Comparison of ENCODE assay signal across 1 cellular context in the genomic region with DNA sequence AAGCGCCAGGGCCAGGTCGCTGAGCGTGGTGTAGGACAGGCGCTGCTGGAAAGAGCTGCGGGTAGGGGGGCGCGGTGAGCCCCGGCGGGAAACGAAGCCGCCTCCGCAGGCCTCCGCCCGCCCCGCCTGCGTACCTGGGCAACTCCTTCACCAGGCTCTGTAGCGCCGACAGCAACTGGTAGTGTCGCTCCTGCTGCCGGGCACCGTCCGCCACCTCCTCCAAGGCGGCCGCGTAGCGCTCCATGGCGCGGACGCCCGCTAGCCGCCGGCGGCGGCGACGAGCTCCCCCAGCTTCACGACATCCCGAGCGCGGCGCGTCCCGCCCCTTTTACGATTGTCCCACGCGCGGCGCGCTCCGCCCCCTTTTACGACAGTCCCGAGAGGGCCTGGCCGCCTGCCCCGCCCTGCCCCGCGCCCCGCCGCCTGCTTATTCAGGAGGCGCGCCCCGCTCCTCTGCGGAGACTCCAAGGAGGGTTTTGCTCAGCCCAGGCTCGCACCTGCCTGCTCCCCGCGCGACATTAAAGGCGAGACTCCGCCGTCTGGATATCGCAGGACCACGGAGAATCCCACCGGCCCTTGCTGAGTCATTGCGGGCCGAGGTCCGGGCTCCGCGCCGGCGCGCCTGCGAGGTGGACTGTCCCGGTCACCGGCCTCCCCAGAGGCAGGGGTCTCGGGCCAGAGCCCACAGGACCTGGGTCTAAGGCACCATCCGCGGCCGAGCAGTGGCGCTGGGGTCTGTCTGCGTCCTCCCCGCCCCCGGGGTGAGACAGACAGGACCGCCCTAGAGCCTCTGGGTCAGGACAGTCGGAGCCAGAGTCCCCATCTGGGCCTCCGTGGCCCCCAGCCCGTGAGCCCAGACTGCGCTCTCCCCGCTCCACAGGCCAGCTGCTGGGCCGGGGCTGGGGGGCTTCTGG.
TF ChIP-seq lines count a peak whose summit lies in the region.

A gene (minus strand): TSS at position 316 of the 914 bp plus-strand sequence. CDS start 72 bp downstream, at position 244.

TF ChIP-seq in HepG2, 621 proteins besides CTCF, POLR2A, EP300 and RAD21 (continued from another document and continues in another):
- TF ChIP-seq, protein P1, sequence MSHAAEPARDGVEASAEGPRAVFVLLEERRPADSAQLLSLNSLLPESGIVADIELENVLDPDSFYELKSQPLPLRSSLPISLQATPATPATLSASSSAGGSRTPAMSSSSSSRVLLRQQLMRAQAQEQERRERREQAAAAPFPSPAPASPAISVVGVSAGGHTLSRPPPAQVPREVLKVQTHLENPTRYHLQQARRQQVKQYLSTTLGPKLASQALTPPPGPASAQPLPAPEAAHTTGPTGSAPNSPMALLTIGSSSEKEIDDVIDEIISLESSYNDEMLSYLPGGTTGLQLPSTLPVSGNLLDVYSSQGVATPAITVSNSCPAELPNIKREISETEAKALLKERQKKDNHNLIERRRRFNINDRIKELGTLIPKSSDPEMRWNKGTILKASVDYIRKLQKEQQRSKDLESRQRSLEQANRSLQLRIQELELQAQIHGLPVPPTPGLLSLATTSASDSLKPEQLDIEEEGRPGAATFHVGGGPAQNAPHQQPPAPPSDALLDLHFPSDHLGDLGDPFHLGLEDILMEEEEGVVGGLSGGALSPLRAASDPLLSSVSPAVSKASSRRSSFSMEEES (CRISPR knock-in tag; IDR thresholded peaks at IDR 0.05) = 0 out of 2 replicates have a peak, but pooled peaks have one; percentile 32
- TF ChIP-seq ZNF343 (CRISPR knock-in tag; IDR thresholded peaks at IDR 0.05) = peak; percentile 77; the same call in 1 of the 2 replicates
- TF ChIP-seq ZNF292 (CRISPR knock-in tag; IDR thresholded peaks at IDR 0.05; ENCODE audit: borderline replicate concordance, low read depth) = no peak
- TF ChIP-seq FOXA1 (IDR thresholded peaks at IDR 0.05) = no peak
- no peak for TF ChIP-seq FOXA1 (CRISPR knock-in tag; IDR thresholded peaks at IDR 0.05)
- no peak for TF ChIP-seq NONO (IDR thresholded peaks at IDR 0.05)
- peak; percentile 50; the same call in 1 of the 2 replicates for TF ChIP-seq NONO (CRISPR knock-in tag; conservative IDR thresholded peaks at IDR 0.05)
- TF ChIP-seq NR2C2 (CRISPR knock-in tag; IDR thresholded peaks at IDR 0.05; ENCODE audit: borderline replicate concordance) = no peak
- no peak for TF ChIP-seq ZNF652 (CRISPR knock-in tag; IDR thresholded peaks at IDR 0.05; ENCODE audit: borderline replicate concordance, low read depth)
- TF ChIP-seq, protein P2, sequence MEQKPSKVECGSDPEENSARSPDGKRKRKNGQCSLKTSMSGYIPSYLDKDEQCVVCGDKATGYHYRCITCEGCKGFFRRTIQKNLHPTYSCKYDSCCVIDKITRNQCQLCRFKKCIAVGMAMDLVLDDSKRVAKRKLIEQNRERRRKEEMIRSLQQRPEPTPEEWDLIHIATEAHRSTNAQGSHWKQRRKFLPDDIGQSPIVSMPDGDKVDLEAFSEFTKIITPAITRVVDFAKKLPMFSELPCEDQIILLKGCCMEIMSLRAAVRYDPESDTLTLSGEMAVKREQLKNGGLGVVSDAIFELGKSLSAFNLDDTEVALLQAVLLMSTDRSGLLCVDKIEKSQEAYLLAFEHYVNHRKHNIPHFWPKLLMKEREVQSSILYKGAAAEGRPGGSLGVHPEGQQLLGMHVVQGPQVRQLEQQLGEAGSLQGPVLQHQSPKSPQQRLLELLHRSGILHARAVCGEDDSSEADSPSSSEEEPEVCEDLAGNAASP (CRISPR knock-in tag; IDR thresholded peaks at IDR 0.05; ENCODE audit: borderline replicate concordance) = no peak
- TF ChIP-seq, protein P3, sequence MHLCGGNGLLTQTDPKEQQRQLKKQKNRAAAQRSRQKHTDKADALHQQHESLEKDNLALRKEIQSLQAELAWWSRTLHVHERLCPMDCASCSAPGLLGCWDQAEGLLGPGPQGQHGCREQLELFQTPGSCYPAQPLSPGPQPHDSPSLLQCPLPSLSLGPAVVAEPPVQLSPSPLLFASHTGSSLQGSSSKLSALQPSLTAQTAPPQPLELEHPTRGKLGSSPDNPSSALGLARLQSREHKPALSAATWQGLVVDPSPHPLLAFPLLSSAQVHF (CRISPR knock-in tag; IDR thresholded peaks at IDR 0.05) = peak; percentile 33; the same call in 1 of the 2 replicates
- 0 out of 2 replicates have a peak, but pooled peaks have one; percentile 10 for TF ChIP-seq ZNF232 (CRISPR knock-in tag; IDR thresholded peaks at IDR 0.05; ENCODE audit: borderline replicate concordance)
- no peak for TF ChIP-seq RELA (CRISPR knock-in tag; IDR thresholded peaks at IDR 0.05)
- TF ChIP-seq REPIN1 (CRISPR knock-in tag; IDR thresholded peaks at IDR 0.05; ENCODE audit: borderline replicate concordance, low read depth) = no peak; the same call in 1 of the 2 replicates
- 0 out of 2 replicates have a peak, but pooled peaks have one; percentile 33 for TF ChIP-seq DR1 (CRISPR knock-in tag; IDR thresholded peaks at IDR 0.05)
- no peak; the same call in 1 of the 2 replicates for TF ChIP-seq ZBTB7B (CRISPR knock-in tag; IDR thresholded peaks at IDR 0.05)
- TF ChIP-seq HOXA5 (CRISPR knock-in tag; IDR thresholded peaks at IDR 0.05) = peak; percentile 65
- TF ChIP-seq, protein P4, sequence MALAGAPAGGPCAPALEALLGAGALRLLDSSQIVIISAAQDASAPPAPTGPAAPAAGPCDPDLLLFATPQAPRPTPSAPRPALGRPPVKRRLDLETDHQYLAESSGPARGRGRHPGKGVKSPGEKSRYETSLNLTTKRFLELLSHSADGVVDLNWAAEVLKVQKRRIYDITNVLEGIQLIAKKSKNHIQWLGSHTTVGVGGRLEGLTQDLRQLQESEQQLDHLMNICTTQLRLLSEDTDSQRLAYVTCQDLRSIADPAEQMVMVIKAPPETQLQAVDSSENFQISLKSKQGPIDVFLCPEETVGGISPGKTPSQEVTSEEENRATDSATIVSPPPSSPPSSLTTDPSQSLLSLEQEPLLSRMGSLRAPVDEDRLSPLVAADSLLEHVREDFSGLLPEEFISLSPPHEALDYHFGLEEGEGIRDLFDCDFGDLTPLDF (CRISPR knock-in tag; IDR thresholded peaks at IDR 0.05) = peak; percentile 23; the same call in 1 of the 2 replicates
- TF ChIP-seq ZNF672 (CRISPR knock-in tag; IDR thresholded peaks at IDR 0.05) = no peak
- TF ChIP-seq RCOR2 (CRISPR knock-in tag; IDR thresholded peaks at IDR 0.05) = no peak
- peak; percentile 25; the same call in 1 of the 2 replicates for TF ChIP-seq ZNF143 (CRISPR knock-in tag; IDR thresholded peaks at IDR 0.05)
- TF ChIP-seq, protein P5, sequence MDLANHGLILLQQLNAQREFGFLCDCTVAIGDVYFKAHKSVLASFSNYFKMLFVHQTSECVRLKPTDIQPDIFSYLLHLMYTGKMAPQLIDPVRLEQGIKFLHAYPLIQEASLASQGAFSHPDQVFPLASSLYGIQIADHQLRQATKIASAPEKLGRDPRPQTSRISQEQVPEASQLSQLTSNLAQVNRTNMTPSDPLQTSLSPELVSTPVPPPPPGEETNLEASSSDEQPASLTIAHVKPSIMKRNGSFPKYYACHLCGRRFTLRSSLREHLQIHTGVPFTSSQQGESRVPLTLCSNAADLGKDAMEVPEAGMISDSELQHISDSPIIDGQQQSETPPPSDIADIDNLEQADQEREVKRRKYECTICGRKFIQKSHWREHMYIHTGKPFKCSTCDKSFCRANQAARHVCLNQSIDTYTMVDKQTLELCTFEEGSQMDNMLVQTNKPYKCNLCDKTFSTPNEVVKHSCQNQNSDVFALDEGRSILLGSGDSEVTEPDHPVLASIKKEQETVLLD (CRISPR knock-in tag; IDR thresholded peaks at IDR 0.05; ENCODE audit: low read depth) = peak; percentile 48; the same call in 1 of the 2 replicates
- TF ChIP-seq ZNF33B (CRISPR knock-in tag; IDR thresholded peaks at IDR 0.05) = no peak
- no peak; the same call in 1 of the 2 replicates for TF ChIP-seq SRY (CRISPR knock-in tag; IDR thresholded peaks at IDR 0.05)
- TF ChIP-seq, protein P6, sequence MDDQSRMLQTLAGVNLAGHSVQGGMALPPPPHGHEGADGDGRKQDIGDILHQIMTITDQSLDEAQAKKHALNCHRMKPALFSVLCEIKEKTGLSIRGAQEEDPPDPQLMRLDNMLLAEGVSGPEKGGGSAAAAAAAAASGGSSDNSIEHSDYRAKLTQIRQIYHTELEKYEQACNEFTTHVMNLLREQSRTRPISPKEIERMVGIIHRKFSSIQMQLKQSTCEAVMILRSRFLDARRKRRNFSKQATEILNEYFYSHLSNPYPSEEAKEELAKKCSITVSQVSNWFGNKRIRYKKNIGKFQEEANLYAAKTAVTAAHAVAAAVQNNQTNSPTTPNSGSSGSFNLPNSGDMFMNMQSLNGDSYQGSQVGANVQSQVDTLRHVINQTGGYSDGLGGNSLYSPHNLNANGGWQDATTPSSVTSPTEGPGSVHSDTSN (CRISPR knock-in tag; IDR thresholded peaks at IDR 0.05; ENCODE audit: borderline replicate concordance) = 0 out of 2 replicates have a peak, but pooled peaks have one; percentile 13
- TF ChIP-seq MIER2 (CRISPR knock-in tag; IDR thresholded peaks at IDR 0.05) = no peak
- no peak for TF ChIP-seq ZZZ3 (CRISPR knock-in tag; IDR thresholded peaks at IDR 0.05; ENCODE audit: borderline replicate concordance)
- TF ChIP-seq KLF15 (CRISPR knock-in tag; IDR thresholded peaks at IDR 0.05; ENCODE audit: borderline replicate concordance) = no peak
- TF ChIP-seq CENPX (CRISPR knock-in tag; IDR thresholded peaks at IDR 0.05) = no peak
- TF ChIP-seq, protein P7, sequence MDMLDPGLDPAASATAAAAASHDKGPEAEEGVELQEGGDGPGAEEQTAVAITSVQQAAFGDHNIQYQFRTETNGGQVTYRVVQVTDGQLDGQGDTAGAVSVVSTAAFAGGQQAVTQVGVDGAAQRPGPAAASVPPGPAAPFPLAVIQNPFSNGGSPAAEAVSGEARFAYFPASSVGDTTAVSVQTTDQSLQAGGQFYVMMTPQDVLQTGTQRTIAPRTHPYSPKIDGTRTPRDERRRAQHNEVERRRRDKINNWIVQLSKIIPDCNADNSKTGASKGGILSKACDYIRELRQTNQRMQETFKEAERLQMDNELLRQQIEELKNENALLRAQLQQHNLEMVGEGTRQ (IDR thresholded peaks at IDR 0.05; ENCODE audit: low read depth, low read length) = no peak
- TF ChIP-seq, protein P7 (CRISPR knock-in tag; IDR thresholded peaks at IDR 0.05; ENCODE audit: borderline replicate concordance) = 0 out of 2 replicates have a peak, but pooled peaks have one; percentile 58
- TF ChIP-seq ZNF563 (CRISPR knock-in tag; IDR thresholded peaks at IDR 0.05) = peak; percentile 53; the same call in 1 of the 2 replicates
- TF ChIP-seq ZSCAN30 (CRISPR knock-in tag; IDR thresholded peaks at IDR 0.05) = 0 out of 2 replicates have a peak, but pooled peaks have one; percentile 28
- no peak for TF ChIP-seq ZNF317 (CRISPR knock-in tag; IDR thresholded peaks at IDR 0.05)
- TF ChIP-seq FOXM1 (CRISPR knock-in tag; IDR thresholded peaks at IDR 0.05) = no peak
- no peak for TF ChIP-seq PTBP1 (IDR thresholded peaks at IDR 0.05; ENCODE audit: low read depth, low read length, poor library complexity, severe bottlenecking)
- TF ChIP-seq, protein P8, sequence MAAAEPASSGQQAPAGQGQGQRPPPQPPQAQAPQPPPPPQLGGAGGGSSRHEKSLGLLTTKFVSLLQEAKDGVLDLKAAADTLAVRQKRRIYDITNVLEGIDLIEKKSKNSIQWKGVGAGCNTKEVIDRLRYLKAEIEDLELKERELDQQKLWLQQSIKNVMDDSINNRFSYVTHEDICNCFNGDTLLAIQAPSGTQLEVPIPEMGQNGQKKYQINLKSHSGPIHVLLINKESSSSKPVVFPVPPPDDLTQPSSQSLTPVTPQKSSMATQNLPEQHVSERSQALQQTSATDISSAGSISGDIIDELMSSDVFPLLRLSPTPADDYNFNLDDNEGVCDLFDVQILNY (CRISPR knock-in tag; conservative IDR thresholded peaks at IDR 0.05) = no peak; the same call in 1 of the 2 replicates
- peak; percentile 24; the same call in 1 of the 2 replicates for TF ChIP-seq ZNF761 (CRISPR knock-in tag; conservative IDR thresholded peaks at IDR 0.05)
- TF ChIP-seq, protein P9, sequence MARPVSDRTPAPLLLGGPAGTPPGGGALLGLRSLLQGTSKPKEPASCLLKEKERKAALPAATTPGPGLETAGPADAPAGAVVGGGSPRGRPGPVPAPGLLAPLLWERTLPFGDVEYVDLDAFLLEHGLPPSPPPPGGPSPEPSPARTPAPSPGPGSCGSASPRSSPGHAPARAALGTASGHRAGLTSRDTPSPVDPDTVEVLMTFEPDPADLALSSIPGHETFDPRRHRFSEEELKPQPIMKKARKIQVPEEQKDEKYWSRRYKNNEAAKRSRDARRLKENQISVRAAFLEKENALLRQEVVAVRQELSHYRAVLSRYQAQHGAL (CRISPR knock-in tag; IDR thresholded peaks at IDR 0.05; ENCODE audit: not compliant biosample characterization) = peak; percentile 27
- peak; percentile 80 for TF ChIP-seq ZNF543 (CRISPR knock-in tag; IDR thresholded peaks at IDR 0.05)
- no peak for TF ChIP-seq RBM22 (optimal IDR thresholded peaks at IDR 0.05; ENCODE audit: low read length)
- peak; percentile 72; the same call in 1 of the 2 replicates for TF ChIP-seq KLF12 (CRISPR knock-in tag; IDR thresholded peaks at IDR 0.05; ENCODE audit: borderline replicate concordance)
- peak; percentile 69; the same call in 1 of the 2 replicates for TF ChIP-seq ZNF124 (CRISPR knock-in tag; IDR thresholded peaks at IDR 0.05)
- peak; percentile 67; the same call in 1 of the 2 replicates for TF ChIP-seq KDM5A (IDR thresholded peaks at IDR 0.05; ENCODE audit: borderline replicate concordance, low read length)
- no peak for TF ChIP-seq TBX3 (IDR thresholded peaks at IDR 0.05; ENCODE audit: borderline replicate concordance)
- TF ChIP-seq ZNF720 (CRISPR knock-in tag; IDR thresholded peaks at IDR 0.05) = 0 out of 2 replicates have a peak, but pooled peaks have one; percentile 61
- TF ChIP-seq ZNF235 (CRISPR knock-in tag; IDR thresholded peaks at IDR 0.05; ENCODE audit: borderline replicate concordance) = 0 out of 2 replicates have a peak, but pooled peaks have one; percentile 29
- TF ChIP-seq, protein P10, sequence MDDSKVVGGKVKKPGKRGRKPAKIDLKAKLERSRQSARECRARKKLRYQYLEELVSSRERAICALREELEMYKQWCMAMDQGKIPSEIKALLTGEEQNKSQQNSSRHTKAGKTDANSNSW (CRISPR knock-in tag; IDR thresholded peaks at IDR 0.05; ENCODE audit: borderline replicate concordance) = no peak
- TF ChIP-seq MEIS2 (CRISPR knock-in tag; IDR thresholded peaks at IDR 0.05) = no peak; the same call in 1 of the 2 replicates
- TF ChIP-seq ZNF430 (CRISPR knock-in tag; IDR thresholded peaks at IDR 0.05) = peak; percentile 58
- peak; percentile 83; the same call in 1 of the 2 replicates for TF ChIP-seq ZNF879 (CRISPR knock-in tag; IDR thresholded peaks at IDR 0.05)
- TF ChIP-seq ZNF570 (CRISPR knock-in tag; IDR thresholded peaks at IDR 0.05; ENCODE audit: borderline replicate concordance) = no peak
- TF ChIP-seq ZNF790 (CRISPR knock-in tag; IDR thresholded peaks at IDR 0.05; ENCODE audit: borderline replicate concordance) = no peak
- TF ChIP-seq YEATS4 (CRISPR knock-in tag; IDR thresholded peaks at IDR 0.05; ENCODE audit: borderline replicate concordance) = peak; percentile 18; the same call in 1 of the 2 replicates
- no peak for TF ChIP-seq MAZ (IDR thresholded peaks at IDR 0.05; ENCODE audit: borderline replicate concordance, low read depth, low read length)
- peak; percentile 67; the same call in 1 of the 2 replicates for TF ChIP-seq MAZ (CRISPR knock-in tag; IDR thresholded peaks at IDR 0.05; ENCODE audit: low read depth)
- TF ChIP-seq ZSCAN12 (CRISPR knock-in tag; IDR thresholded peaks at IDR 0.05) = peak; percentile 61; the same call in 1 of the 2 replicates
